In the genomic region with DNA sequence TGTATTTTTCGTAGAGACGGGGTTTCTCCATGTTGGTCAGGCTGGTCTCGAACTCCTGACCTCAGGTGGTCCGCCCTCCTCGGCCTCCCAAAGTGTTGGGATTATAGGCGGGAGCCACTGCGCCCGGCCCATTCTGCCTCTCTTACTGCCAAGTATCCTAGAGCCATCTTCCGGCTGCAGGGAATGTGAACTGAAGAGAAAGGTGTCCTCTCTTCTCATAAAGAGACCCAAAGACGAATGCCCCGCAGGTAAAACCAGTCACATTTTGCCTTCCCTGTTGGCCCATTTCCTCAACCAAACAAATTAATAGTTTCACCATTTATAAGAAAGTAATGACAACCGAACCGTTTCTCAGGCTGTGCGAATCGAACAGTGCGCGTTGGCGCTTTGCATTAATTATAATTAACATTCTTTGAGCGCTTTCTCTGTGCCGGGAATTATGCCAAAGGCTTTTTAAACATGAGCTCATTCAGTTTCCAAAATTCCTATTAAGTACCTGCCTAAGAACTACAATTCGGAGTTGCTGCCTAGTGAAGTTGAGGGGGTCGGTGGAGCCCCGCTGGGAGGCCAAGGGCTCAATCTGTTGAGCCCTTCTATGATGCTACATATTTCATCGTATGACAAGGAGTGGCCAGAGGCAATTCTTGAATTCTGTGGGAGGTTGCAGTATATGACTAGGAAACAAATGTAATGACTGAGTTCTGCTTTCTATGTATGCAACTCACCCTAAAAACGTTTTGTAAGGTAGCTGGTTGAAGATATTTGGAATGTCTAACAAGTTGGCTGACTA, we compare ENCODE assay signal across 8 cellular contexts. TPM values are rescaled to one million over a fixed set of nuclear protein-coding genes. Genes with fewer than 3 reads are reported as not detected.
DNase-seq lines count a peak whose midpoint lies in the region; ATAC-seq, FAIRE-seq and TF ChIP-seq lines count a peak whose summit lies in the region.

No MANE protein-coding gene starts in this region.

- peaks cover 8 to 37% (median 30%) of the 10 kb centered on the region in 4 experiments for H3K36me3 ChIP-seq in H1 (ENCODE audit: control insufficient read depth in 2 of 4, insufficient read depth in 4 of 4, low read length in 3 of 4)

- no peaks in the 10 kb centered on the region for H3K9me3 ChIP-seq in H1 (ENCODE audit: insufficient read depth in 2 of 2, low read depth in 1 of 2, low read length in 1 of 2)

- TF ChIP-seq EP300 in H1 (IDR thresholded peaks at IDR 0.05; ENCODE audit: borderline replicate concordance in 1 of 2, low read depth in 2 of 2, low read length in 2 of 2) = no peak

- no peak overlapping the region for H4K5ac ChIP-seq in H1 (ENCODE audit: insufficient read length, low read depth, low read length)

- peaks cover 0 to 4% (median 3%) of the 10 kb centered on the region in 4 experiments; a peak in 4 of 7 replicates for H3K4me1 ChIP-seq in H1 (replicated peaks in 1 of 4; ENCODE audit: control insufficient read depth in 3 of 4, insufficient read depth in 4 of 4, low read length in 3 of 4)

- TF ChIP-seq RAD21 in H1 (IDR thresholded peaks at IDR 0.05 in 1 of 2, conservative IDR thresholded peaks at IDR 0.05 in 1 of 2; ENCODE audit: low read depth in 2 of 2, low read length in 2 of 2) = no peak

- H3K4me3 ChIP-seq in AG10803 (ENCODE audit: low read length) = peak overlapping the region; percentile 57
- peak overlapping the region; percentile 49 for H3K4me3 ChIP-seq in NB4 (ENCODE audit: low read depth, low read length)
- H3K4me3 ChIP-seq in H1 (ENCODE audit: extremely low read depth in 1 of 4, insufficient read depth in 2 of 4, low read depth in 3 of 4, low read length in 4 of 4) = peak overlapping the region; percentile 10 to 99 (median 91); a peak in 5 of 8 replicates

- H3K4me2 ChIP-seq in H1 (ENCODE audit: insufficient read depth in 1 of 2, low read depth in 2 of 2, low read length in 2 of 2) = peak overlapping the region; percentile 80 to 88

- POLR2A ChIA-PET in H1 (lab: Charles Lee; ENCODE audit: partially characterized antibody) = interaction anchor here (0.8 to 12.8 kb wide), 13 partner anchors 13 to 162 kb away, joined by 3 to 308 read pairs (median 4); partner anchors contain the start of genes CEP97, NFKBIZ, PCNP and TRMT10C

- WGBS in H1 (ENCODE audit: extremely low coverage in 1 of 2, insufficient coverage in 1 of 2, insufficient read length in 1 of 2, insufficient replicate concordance in 2 of 2, low coverage in 1 of 2, low lambda C conversion rate in 2 of 2, missing lambda C conversion rate in 1 of 2), 2 experiments = 89% methylated on average over 21 of the region's 25 CpGs; no CpG with 5 or more reads in 1 of the 2 experiments

- H3K27ac Mint-ChIP-seq in natural killer cell = peak overlapping the region; percentile 98

- ATAC-seq in natural killer cell = no peak
- no peak for ATAC-seq in GM21737 (IDR thresholded peaks at IDR 0.05; ENCODE audit: unreplicated experiment)

- no peak overlapping the region for H4K91ac ChIP-seq in H1 (replicated peaks; ENCODE audit: insufficient read length, low read length)

- H3K4me1 Mint-ChIP-seq in natural killer cell = peaks cover 17 to 29% of the 10 kb centered on the region in 2 donors

- TF ChIP-seq POLR2A in NB4 (IDR thresholded peaks at IDR 0.05; ENCODE audit: extremely low read depth, insufficient read length) (no peak), H1 (IDR thresholded peaks at IDR 0.05; ENCODE audit: control extremely low read depth in 1 of 2, low read depth in 2 of 2, low read length in 2 of 2) (no peak)

- H2BK12ac ChIP-seq in H1 (ENCODE audit: low read depth, low read length) = no peak overlapping the region

- H3K23ac ChIP-seq in H1 (ENCODE audit: insufficient read length) = no peak overlapping the region

- H2AFZ ChIP-seq in H1 (ENCODE audit: low read length) = no peak overlapping the region

- H3K4ac ChIP-seq in H1 (replicated peaks; ENCODE audit: insufficient read length, low read depth, low read length) = no peak overlapping the region

- CTCF ChIA-PET in H1 (lab: Charles Lee; ENCODE audit: partially characterized antibody) = interaction anchor here (1.5 to 3.8 kb wide), 2 partner anchors 11 to 20 kb away, joined by 4 to 29 read pairs; partner anchors contain the start of gene ZBTB11

- no peak overlapping the region for H2BK5ac ChIP-seq in H1 (ENCODE audit: low read depth, low read length)

- H2AK5ac ChIP-seq in H1 (ENCODE audit: low read depth, low read length) = no peak overlapping the region

- peaks cover 9 to 33% of the 10 kb centered on the region in 2 experiments for H3K79me2 ChIP-seq in H1 (ENCODE audit: control insufficient read depth in 1 of 2, insufficient read depth in 2 of 2, low read length in 2 of 2)

- H2BK20ac ChIP-seq in H1 (ENCODE audit: low read length) = no peak overlapping the region

- H2BK15ac ChIP-seq in H1 (ENCODE audit: low read length) = no peak overlapping the region

- H4K20me1 ChIP-seq in H1 (replicated peaks in 1 of 2; ENCODE audit: control insufficient read depth in 1 of 2, insufficient read depth in 2 of 2, low read length in 2 of 2) = peaks cover 5 to 7% of the 10 kb centered on the region in 2 experiments

- intact Hi-C loops in natural killer cell (cut with micrococcal nuclease) = loop anchor here (2.0 kb wide), 1 partner anchor 37 kb away; the partner anchor contains the start of gene CEP97

- H3K79me1 ChIP-seq in H1 (ENCODE audit: low read depth, low read length) = 0 out of 2 replicates have a peak, but pooled peaks cover 3% of the 10 kb centered on the region

- H3K27ac ChIP-seq in H1 (ENCODE audit: low read depth, low read length) = 0 out of 2 replicates have a peak overlapping the region, but pooled peaks have one; percentile 14

- H3K9me3 Mint-ChIP-seq in natural killer cell = no peaks in the 10 kb centered on the region

- no peaks in the 10 kb centered on the region for H3K36me3 Mint-ChIP-seq in natural killer cell

- no peaks in the 10 kb centered on the region for H3K27me3 ChIP-seq in H1 (replicated peaks in 1 of 4; ENCODE audit: control insufficient read depth in 3 of 4, extremely low read depth in 1 of 4, insufficient read depth in 3 of 4, low read length in 3 of 4)

- peak overlapping the region in 1 of 4 experiments; percentile 21; a peak in 1 of 7 replicates for H3K9ac ChIP-seq in H1 (replicated peaks in 1 of 4; ENCODE audit: extremely low read depth in 1 of 4, low read depth in 3 of 4, low read length in 3 of 4)

- FAIRE-seq in H1 (lab: Jason Lieb, UNC) = no peak

- no peak overlapping the region for H3K18ac ChIP-seq in H1 (ENCODE audit: extremely low read depth, low read length)

- DNase-seq in AG10803 (ENCODE audit: low read depth) (peak; percentile 21), NB4 (ENCODE audit: low read depth) (no peak), H1 (ENCODE audit: low read depth in 1 of 2, low spot score in 2 of 2) (no peak), natural killer cell (no peak), NCI-H1694 treated with DMSO at 0.1 percent for 48 hours (lab: John Stamatoyannopoulos, UW) (no peak), T-helper 9 cell (no peak), NCI-H1092 (lab: John Stamatoyannopoulos, UW) (no peak)

- TF ChIP-seq CTCF in AG10803 (conservative IDR thresholded peaks at IDR 0.05; ENCODE audit: low read length) (no peak), NB4 (IDR thresholded peaks at IDR 0.05; ENCODE audit: low read depth, low read length) (no peak), H1 (IDR thresholded peaks at IDR 0.05; ENCODE audit: control extremely low read depth in 1 of 3, insufficient read depth in 1 of 3, low read depth in 1 of 3, low read length in 3 of 3) (no peak), natural killer cell (IDR thresholded peaks at IDR 0.05) (no peak)

- H4K8ac ChIP-seq in H1 (ENCODE audit: extremely low read depth, insufficient read depth, low read length) = no peak overlapping the region

- H3K23me2 ChIP-seq in H1 (ENCODE audit: low read depth, low read length) = peaks cover 4% of the 10 kb centered on the region

- H3K27me3 Mint-ChIP-seq in natural killer cell (ENCODE audit: low read depth in 2 of 2) = no peaks in the 10 kb centered on the region

- H2BK120ac ChIP-seq in H1 (replicated peaks; ENCODE audit: low read depth, low read length) = no peak overlapping the region

- H3K14ac ChIP-seq in H1 (ENCODE audit: insufficient read length) = no peak overlapping the region

- H3K4me3 Mint-ChIP-seq in natural killer cell = peak overlapping the region; percentile 96

- H3K56ac ChIP-seq in H1 (replicated peaks; ENCODE audit: insufficient read length, low read depth, low read length) = no peak overlapping the region

RNA-seq across cellular contexts. Expression of gene RPL24, which starts 0.8 kb away (rescaled TPM):
- 1,933 and 1,965 TPM in 2 replicates for total RNA-seq in H1 (2021; fragmentation: NEBNext Ultra II Directional; extraction: Animal tissue kit (Norgen Biotek cat#: 25700))
- polyA plus RNA-seq in H1 (2011; rRNA removed) = 569 and 939 TPM in 2 replicates
- 1,939 TPM for polyA plus RNA-seq in H1 (2011; cell fraction: cytosol; rRNA removed)
- 877 TPM for polyA plus RNA-seq in H1 (2011; cell fraction: nucleus; rRNA removed)
- 1,760 to 2,308 TPM (median 2,004 TPM) in 4 replicates for polyA plus RNA-seq in H1 (2012, experiment 1 of 2)
- 2,317 TPM for polyA plus RNA-seq in H1 (2012, experiment 2 of 2)
- 3,499 TPM for polyA plus RNA-seq in H1 (2013, experiment 1 of 2)
- 3,466 TPM for polyA plus RNA-seq in H1 (2013, experiment 2 of 2)
- 323 and 330 TPM in 2 replicates for polyA minus RNA-seq in H1 (2011; rRNA and poly(A)+ RNA removed)
- 341 TPM for polyA minus RNA-seq in H1 (2011; cell fraction: cytosol; rRNA and poly(A)+ RNA removed)
- polyA minus RNA-seq in H1 (2011; cell fraction: nucleus; rRNA and poly(A)+ RNA removed) = 693 TPM
- 100 to 1,000 TPM; 660 to 850 (median 763) TPM for total RNA-seq in natural killer cell

RNA-seq across cellular contexts. Expression of gene ZBTB11, which starts 10.4 kb away (rescaled TPM):
- total RNA-seq in H1 (2021; fragmentation: NEBNext Ultra II Directional; extraction: Animal tissue kit (Norgen Biotek cat#: 25700)) = 14.0 and 14.3 TPM in 2 replicates
- 2.7 and 3.0 TPM in 2 replicates for polyA plus RNA-seq in H1 (2011; rRNA removed)
- 4.9 TPM for polyA plus RNA-seq in H1 (2011; cell fraction: cytosol; rRNA removed)
- 4.0 TPM for polyA plus RNA-seq in H1 (2011; cell fraction: nucleus; rRNA removed)
- polyA plus RNA-seq in H1 (2012, experiment 1 of 2) = 4.6 to 10.1 TPM (median 5.8 TPM) in 4 replicates
- polyA plus RNA-seq in H1 (2012, experiment 2 of 2) = 0.52 TPM
- 7.0 TPM for polyA plus RNA-seq in H1 (2013, experiment 1 of 2)
- polyA plus RNA-seq in H1 (2013, experiment 2 of 2) = 6.1 TPM
- 9.8 and 15.0 TPM in 2 replicates for polyA minus RNA-seq in H1 (2011; rRNA and poly(A)+ RNA removed)
- polyA minus RNA-seq in H1 (2011; cell fraction: cytosol; rRNA and poly(A)+ RNA removed) = 15.0 TPM
- 20.7 TPM for polyA minus RNA-seq in H1 (2011; cell fraction: nucleus; rRNA and poly(A)+ RNA removed)
- 10 to 100 TPM; 72.0 to 90.9 (median 83.5) TPM for total RNA-seq in natural killer cell

RNA-seq across cellular contexts. Expression of gene CEP97, which starts 37.1 kb away (rescaled TPM):
- 13.2 and 15.1 TPM in 2 replicates for total RNA-seq in H1 (2021; fragmentation: NEBNext Ultra II Directional; extraction: Animal tissue kit (Norgen Biotek cat#: 25700))
- polyA plus RNA-seq in H1 (2011; rRNA removed) = 1.6 and 1.9 TPM in 2 replicates
- 1.6 TPM for polyA plus RNA-seq in H1 (2011; cell fraction: cytosol; rRNA removed)
- 1.4 TPM for polyA plus RNA-seq in H1 (2011; cell fraction: nucleus; rRNA removed)
- polyA plus RNA-seq in H1 (2012, experiment 1 of 2) = 3.2 to 6.4 TPM (median 4.5 TPM) in 4 replicates
- polyA plus RNA-seq in H1 (2012, experiment 2 of 2) = 0.25 TPM
- polyA plus RNA-seq in H1 (2013, experiment 1 of 2) = 3.8 TPM
- 3.9 TPM for polyA plus RNA-seq in H1 (2013, experiment 2 of 2)
- 9.1 and 12.2 TPM in 2 replicates for polyA minus RNA-seq in H1 (2011; rRNA and poly(A)+ RNA removed)
- polyA minus RNA-seq in H1 (2011; cell fraction: cytosol; rRNA and poly(A)+ RNA removed) = 4.3 TPM
- 8.8 TPM for polyA minus RNA-seq in H1 (2011; cell fraction: nucleus; rRNA and poly(A)+ RNA removed)
- 10 to 100 TPM in 1 of 3 donors, 1 to 10 TPM in 2; 8.5 to 11.0 (median 9.4) TPM for total RNA-seq in natural killer cell
